1 cellular context compared by ENCODE assay signal in the genomic region with DNA sequence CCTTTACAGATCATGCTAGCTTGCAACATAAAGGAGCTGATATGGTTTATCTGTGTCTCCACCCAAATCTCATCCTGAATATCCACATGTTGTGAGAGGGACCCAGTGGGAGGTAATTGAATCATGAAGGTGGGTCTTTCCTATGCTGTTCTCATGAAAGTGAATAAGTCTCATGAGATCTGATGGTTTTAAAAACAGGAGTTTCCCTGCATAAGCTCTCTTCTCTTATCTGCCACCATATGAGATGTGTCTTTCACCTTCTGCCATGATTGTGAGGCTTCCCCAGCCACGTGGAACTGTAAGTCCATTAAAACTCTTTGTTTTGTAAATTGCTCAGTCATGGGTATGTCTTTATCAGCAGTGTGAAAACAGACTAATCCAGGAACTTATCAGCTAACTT.
TF ChIP-seq lines count a peak whose summit lies in the region.

No MANE protein-coding gene starts in this region.

TF ChIP-seq in GM23338, 12 proteins besides CTCF, POLR2A, EP300 and RAD21:
- TF ChIP-seq, protein P1, sequence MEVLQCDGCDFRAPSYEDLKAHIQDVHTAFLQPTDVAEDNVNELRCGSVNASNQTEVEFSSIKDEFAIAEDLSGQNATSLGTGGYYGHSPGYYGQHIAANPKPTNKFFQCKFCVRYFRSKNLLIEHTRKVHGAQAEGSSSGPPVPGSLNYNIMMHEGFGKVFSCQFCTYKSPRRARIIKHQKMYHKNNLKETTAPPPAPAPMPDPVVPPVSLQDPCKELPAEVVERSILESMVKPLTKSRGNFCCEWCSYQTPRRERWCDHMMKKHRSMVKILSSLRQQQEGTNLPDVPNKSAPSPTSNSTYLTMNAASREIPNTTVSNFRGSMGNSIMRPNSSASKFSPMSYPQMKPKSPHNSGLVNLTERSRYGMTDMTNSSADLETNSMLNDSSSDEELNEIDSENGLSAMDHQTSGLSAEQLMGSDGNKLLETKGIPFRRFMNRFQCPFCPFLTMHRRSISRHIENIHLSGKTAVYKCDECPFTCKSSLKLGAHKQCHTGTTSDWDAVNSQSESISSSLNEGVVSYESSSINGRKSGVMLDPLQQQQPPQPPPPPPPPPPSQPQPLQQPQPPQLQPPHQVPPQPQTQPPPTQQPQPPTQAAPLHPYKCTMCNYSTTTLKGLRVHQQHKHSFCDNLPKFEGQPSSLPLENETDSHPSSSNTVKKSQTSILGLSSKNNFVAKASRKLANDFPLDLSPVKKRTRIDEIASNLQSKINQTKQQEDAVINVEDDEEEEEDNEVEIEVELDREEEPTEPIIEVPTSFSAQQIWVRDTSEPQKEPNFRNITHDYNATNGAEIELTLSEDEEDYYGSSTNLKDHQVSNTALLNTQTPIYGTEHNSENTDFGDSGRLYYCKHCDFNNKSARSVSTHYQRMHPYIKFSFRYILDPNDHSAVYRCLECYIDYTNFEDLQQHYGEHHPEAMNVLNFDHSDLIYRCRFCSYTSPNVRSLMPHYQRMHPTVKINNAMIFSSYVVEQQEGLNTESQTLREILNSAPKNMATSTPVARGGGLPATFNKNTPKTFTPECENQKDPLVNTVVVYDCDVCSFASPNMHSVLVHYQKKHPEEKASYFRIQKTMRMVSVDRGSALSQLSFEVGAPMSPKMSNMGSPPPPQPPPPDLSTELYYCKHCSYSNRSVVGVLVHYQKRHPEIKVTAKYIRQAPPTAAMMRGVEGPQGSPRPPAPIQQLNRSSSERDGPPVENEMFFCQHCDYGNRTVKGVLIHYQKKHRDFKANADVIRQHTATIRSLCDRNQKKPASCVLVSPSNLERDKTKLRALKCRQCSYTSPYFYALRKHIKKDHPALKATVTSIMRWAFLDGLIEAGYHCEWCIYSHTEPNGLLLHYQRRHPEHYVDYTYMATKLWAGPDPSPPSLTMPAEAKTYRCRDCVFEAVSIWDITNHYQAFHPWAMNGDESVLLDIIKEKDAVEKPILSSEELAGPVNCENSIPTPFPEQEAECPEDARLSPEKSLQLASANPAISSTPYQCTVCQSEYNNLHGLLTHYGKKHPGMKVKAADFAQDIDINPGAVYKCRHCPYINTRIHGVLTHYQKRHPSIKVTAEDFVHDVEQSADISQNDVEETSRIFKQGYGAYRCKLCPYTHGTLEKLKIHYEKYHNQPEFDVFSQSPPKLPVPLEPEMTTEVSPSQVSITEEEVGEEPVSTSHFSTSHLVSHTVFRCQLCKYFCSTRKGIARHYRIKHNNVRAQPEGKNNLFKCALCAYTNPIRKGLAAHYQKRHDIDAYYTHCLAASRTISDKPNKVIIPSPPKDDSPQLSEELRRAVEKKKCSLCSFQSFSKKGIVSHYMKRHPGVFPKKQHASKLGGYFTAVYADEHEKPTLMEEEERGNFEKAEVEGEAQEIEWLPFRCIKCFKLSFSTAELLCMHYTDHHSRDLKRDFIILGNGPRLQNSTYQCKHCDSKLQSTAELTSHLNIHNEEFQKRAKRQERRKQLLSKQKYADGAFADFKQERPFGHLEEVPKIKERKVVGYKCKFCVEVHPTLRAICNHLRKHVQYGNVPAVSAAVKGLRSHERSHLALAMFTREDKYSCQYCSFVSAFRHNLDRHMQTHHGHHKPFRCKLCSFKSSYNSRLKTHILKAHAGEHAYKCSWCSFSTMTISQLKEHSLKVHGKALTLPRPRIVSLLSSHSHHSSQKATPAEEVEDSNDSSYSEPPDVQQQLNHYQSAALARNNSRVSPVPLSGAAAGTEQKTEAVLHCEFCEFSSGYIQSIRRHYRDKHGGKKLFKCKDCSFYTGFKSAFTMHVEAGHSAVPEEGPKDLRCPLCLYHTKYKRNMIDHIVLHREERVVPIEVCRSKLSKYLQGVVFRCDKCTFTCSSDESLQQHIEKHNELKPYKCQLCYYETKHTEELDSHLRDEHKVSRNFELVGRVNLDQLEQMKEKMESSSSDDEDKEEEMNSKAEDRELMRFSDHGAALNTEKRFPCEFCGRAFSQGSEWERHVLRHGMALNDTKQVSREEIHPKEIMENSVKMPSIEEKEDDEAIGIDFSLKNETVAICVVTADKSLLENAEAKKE (CRISPR knock-in tag; IDR thresholded peaks at IDR 0.05) = 0 out of 2 replicates have a peak, but pooled peaks have one; percentile 28
